ENCODE assay signal across 12 cellular contexts in genomic region chr1:18149113-18149641, GRCh38. TPM values are rescaled to one million over a fixed set of nuclear protein-coding genes. Genes with fewer than 3 reads are reported as not detected.
A peak's percentile ranks its signal among the peaks of the same experiment; 100 is the strongest.
DNase-seq lines count a peak whose midpoint lies in the region; ATAC-seq, FAIRE-seq and TF ChIP-seq lines count a peak whose summit lies in the region.
"Had no signal": no experiment of that assay in that cellular context is flagged by ENCODE, and none has a peak within 500 bp of the region (broad histone marks: within the 10 kb centered on the region; RNA-seq: fewer than 3 reads in every experiment).

No MANE protein-coding gene starts in this region.

- H2BK120ac ChIP-seq in H1 (replicated peaks; ENCODE audit: low read depth, low read length) = no peak overlapping the region

- H4K20me1 ChIP-seq in H1 (replicated peaks in 1 of 2; ENCODE audit: control insufficient read depth in 1 of 2, insufficient read depth in 2 of 2, low read length in 2 of 2) = peaks cover 2 to 4% of the 10 kb centered on the region in 2 experiments

- CTCF ChIA-PET in H1 (lab: Charles Lee; ENCODE audit: partially characterized antibody) = interaction anchor here (0.7 to 2.7 kb wide), 18 partner anchors 9 to 229 kb away, joined by 3 to 9 read pairs (median 3); no protein-coding TSS in a partner anchor

- no peak overlapping the region for H2BK5ac ChIP-seq in H1 (ENCODE audit: low read depth, low read length)

- no peak overlapping the region for H2BK12ac ChIP-seq in H1 (ENCODE audit: low read depth, low read length)

- H3K36me3 ChIP-seq in H1 (ENCODE audit: control insufficient read depth in 2 of 4, insufficient read depth in 4 of 4, low read length in 3 of 4) = no peaks in the 10 kb centered on the region

- H3K14ac ChIP-seq in H1 (ENCODE audit: insufficient read length) = no peak overlapping the region

- no peak overlapping the region for H4K91ac ChIP-seq in H1 (replicated peaks; ENCODE audit: insufficient read length, low read length)

- DNase-seq in NCI-H2171 treated with DMSO at 0.1 percent for 48 hours (lab: John Stamatoyannopoulos, UW) (peak; percentile 26), NCI-H2171 (lab: John Stamatoyannopoulos, UW) (no peak), NCI-H446 (lab: John Stamatoyannopoulos, UW) (peak; percentile 57 to 84), H1 (ENCODE audit: low read depth in 1 of 2, low spot score in 2 of 2) (no peak), retina (peak; percentile 60), AG20443 (ENCODE audit: low spot score) (no peak), OCI-M1 (lab: John Stamatoyannopoulos, UW) (no peak)
- DNase-seq: amygdala, GDM1, mesenchymal stem cell, NCI-H1930 had no signal

- H4K5ac ChIP-seq in H1 (ENCODE audit: insufficient read length, low read depth, low read length) = no peak overlapping the region

- H3K23me2 ChIP-seq in H1 (ENCODE audit: low read depth, low read length) = no peaks in the 10 kb centered on the region

- H3K79me1 ChIP-seq in H1 (ENCODE audit: low read depth, low read length) = no peaks in the 10 kb centered on the region; the same call in 1 of the 2 replicates

- peak; percentile 27 to 41 for TF ChIP-seq RAD21 in H1 (IDR thresholded peaks at IDR 0.05 in 1 of 2, conservative IDR thresholded peaks at IDR 0.05 in 1 of 2; ENCODE audit: low read depth in 2 of 2, low read length in 2 of 2)

- no peak overlapping the region for H3K9ac ChIP-seq in H1 (replicated peaks in 1 of 4; ENCODE audit: extremely low read depth in 1 of 4, low read depth in 3 of 4, low read length in 3 of 4)

- no peak for FAIRE-seq in H1 (lab: Jason Lieb, UNC)

- ATAC-seq in GM19455 (IDR thresholded peaks at IDR 0.05; ENCODE audit: unreplicated experiment) = no peak

- no peak for TF ChIP-seq POLR2A in H1 (IDR thresholded peaks at IDR 0.05; ENCODE audit: control extremely low read depth in 1 of 2, low read depth in 2 of 2, low read length in 2 of 2)

- H3K4me3 ChIP-seq in H1 (ENCODE audit: extremely low read depth in 1 of 4, insufficient read depth in 2 of 4, low read depth in 3 of 4, low read length in 4 of 4) = no peak overlapping the region

- H2AK5ac ChIP-seq in H1 (ENCODE audit: low read depth, low read length) = no peak overlapping the region

- no peak overlapping the region for H3K23ac ChIP-seq in H1 (ENCODE audit: insufficient read length)

- H2BK20ac ChIP-seq in H1 (ENCODE audit: low read length) = no peak overlapping the region

- no peak overlapping the region; the same call in 1 of the 2 replicates for H3K18ac ChIP-seq in H1 (ENCODE audit: extremely low read depth, low read length)

- 85% methylated on average over 15 of the region's 15 CpGs; no CpG with 5 or more reads in 1 of the 2 experiments for WGBS in H1 (ENCODE audit: extremely low coverage in 1 of 2, insufficient coverage in 1 of 2, insufficient read length in 1 of 2, insufficient replicate concordance in 2 of 2, low coverage in 1 of 2, low lambda C conversion rate in 2 of 2, missing lambda C conversion rate in 1 of 2), 2 experiments

- POLR2A ChIA-PET in H1 (lab: Charles Lee; ENCODE audit: partially characterized antibody) = interaction anchor here (0.6 kb wide), 1 partner anchor 18 kb away, joined by 3 read pairs; no protein-coding TSS in a partner anchor

- no peak overlapping the region for H3K4me2 ChIP-seq in H1 (ENCODE audit: insufficient read depth in 1 of 2, low read depth in 2 of 2, low read length in 2 of 2)

- TF ChIP-seq CTCF in H1 (IDR thresholded peaks at IDR 0.05; ENCODE audit: control extremely low read depth in 1 of 3, insufficient read depth in 1 of 3, low read depth in 1 of 3, low read length in 3 of 3) = peak; percentile 67 to 96 (median 71)

- H2AFZ ChIP-seq in H1 (ENCODE audit: low read length) = no peak overlapping the region

- H3K27me3 ChIP-seq in H1 (replicated peaks in 1 of 4; ENCODE audit: control insufficient read depth in 3 of 4, extremely low read depth in 1 of 4, insufficient read depth in 3 of 4, low read length in 3 of 4) = no peaks in the 10 kb centered on the region

- H3K79me2 ChIP-seq in H1 (ENCODE audit: control insufficient read depth in 1 of 2, insufficient read depth in 2 of 2, low read length in 2 of 2) = no peaks in the 10 kb centered on the region

- H3K4me1 ChIP-seq in H1 (replicated peaks in 1 of 4; ENCODE audit: control insufficient read depth in 3 of 4, insufficient read depth in 4 of 4, low read length in 3 of 4) = peaks cover 0 to 4% (median 1%) of the 10 kb centered on the region in 4 experiments; a peak in 2 of 7 replicates

- no peak overlapping the region for H4K8ac ChIP-seq in H1 (ENCODE audit: extremely low read depth, insufficient read depth, low read length)

- no peak overlapping the region for H3K4ac ChIP-seq in H1 (replicated peaks; ENCODE audit: insufficient read length, low read depth, low read length)

- no peaks in the 10 kb centered on the region for H3K9me3 ChIP-seq in H1 (ENCODE audit: insufficient read depth in 2 of 2, low read depth in 1 of 2, low read length in 1 of 2)

- 0 out of 2 replicates have a peak overlapping the region, but pooled peaks have one; percentile 61 for H2BK15ac ChIP-seq in H1 (ENCODE audit: low read length)

- no peak overlapping the region for H3K56ac ChIP-seq in H1 (replicated peaks; ENCODE audit: insufficient read length, low read depth, low read length)

- H3K27ac ChIP-seq in H1 (ENCODE audit: low read depth, low read length) = no peak overlapping the region

- no peak for TF ChIP-seq EP300 in H1 (IDR thresholded peaks at IDR 0.05; ENCODE audit: borderline replicate concordance in 1 of 2, low read depth in 2 of 2, low read length in 2 of 2)

TF ChIP-seq in H1, 55 proteins besides CTCF, POLR2A, EP300 and RAD21:
- TF ChIP-seq POU5F1 (IDR thresholded peaks at IDR 0.05; ENCODE audit: low read depth, low read length) (no peak), MAFK (IDR thresholded peaks at IDR 0.05; ENCODE audit: low read depth, low read length) (no peak), SP2 (IDR thresholded peaks at IDR 0.05; ENCODE audit: low read length) (no peak), TBP (IDR thresholded peaks at IDR 0.05; ENCODE audit: low read depth, low read length) (no peak), E2F6 (IDR thresholded peaks at IDR 0.05) (no peak), TCF12 (IDR thresholded peaks at IDR 0.05; ENCODE audit: low read depth, low read length) (no peak), PHF8 (conservative IDR thresholded peaks at IDR 0.05; ENCODE audit: low read depth, low read length) (no peak), RXRA (IDR thresholded peaks at IDR 0.05; ENCODE audit: insufficient read depth, low read depth, low read length) (no peak), ATF2 (IDR thresholded peaks at IDR 0.05; ENCODE audit: low read length) (no peak), RBBP5 (IDR thresholded peaks at IDR 0.05; ENCODE audit: borderline replicate concordance, low read depth, low read length) (no peak), BACH1 (IDR thresholded peaks at IDR 0.05; ENCODE audit: low read length) (no peak)

RNA-seq across cellular contexts. Expression of gene IGSF21, which starts 41.6 kb away (rescaled TPM):
- total RNA-seq in H1 (2021; fragmentation: NEBNext Ultra II Directional; extraction: Animal tissue kit (Norgen Biotek cat#: 25700)) = 28.5 and 29.1 TPM in 2 replicates
- polyA plus RNA-seq in H1 (2011; rRNA removed) = 22.5 and 37.6 TPM in 2 replicates
- polyA plus RNA-seq in H1 (2011; cell fraction: cytosol; rRNA removed) = 13.3 TPM
- polyA plus RNA-seq in H1 (2011; cell fraction: nucleus; rRNA removed) = 27.6 TPM
- 15.1 to 20.1 TPM (median 18.1 TPM) in 4 replicates for polyA plus RNA-seq in H1 (2012, experiment 1 of 2)
- polyA plus RNA-seq in H1 (2012, experiment 2 of 2) = 14.3 TPM
- polyA plus RNA-seq in H1 (2013, experiment 1 of 2) = 31.3 TPM
- polyA plus RNA-seq in H1 (2013, experiment 2 of 2) = 36.2 TPM
- 12.0 and 17.4 TPM in 2 replicates for polyA minus RNA-seq in H1 (2011; rRNA and poly(A)+ RNA removed)
- polyA minus RNA-seq in H1 (2011; cell fraction: cytosol; rRNA and poly(A)+ RNA removed) = 19.3 TPM
- polyA minus RNA-seq in H1 (2011; cell fraction: nucleus; rRNA and poly(A)+ RNA removed) = 14.6 TPM

Comparison
In these comparisons a context has a peak if more than half of its experiments do, and no peak if none do; other contexts are left out.
1. DNase-seq: peak in NCI-H2171 treated with DMSO at 0.1 percent for 48 hours (single experiment), NCI-H446 (2 of 2) and retina (single experiment); none in NCI-H2171 (single experiment), H1 (0 of 2), AG20443 (single experiment) and OCI-M1 (single experiment).